ENCODE assay signal across 11 cellular contexts in the genomic region with DNA sequence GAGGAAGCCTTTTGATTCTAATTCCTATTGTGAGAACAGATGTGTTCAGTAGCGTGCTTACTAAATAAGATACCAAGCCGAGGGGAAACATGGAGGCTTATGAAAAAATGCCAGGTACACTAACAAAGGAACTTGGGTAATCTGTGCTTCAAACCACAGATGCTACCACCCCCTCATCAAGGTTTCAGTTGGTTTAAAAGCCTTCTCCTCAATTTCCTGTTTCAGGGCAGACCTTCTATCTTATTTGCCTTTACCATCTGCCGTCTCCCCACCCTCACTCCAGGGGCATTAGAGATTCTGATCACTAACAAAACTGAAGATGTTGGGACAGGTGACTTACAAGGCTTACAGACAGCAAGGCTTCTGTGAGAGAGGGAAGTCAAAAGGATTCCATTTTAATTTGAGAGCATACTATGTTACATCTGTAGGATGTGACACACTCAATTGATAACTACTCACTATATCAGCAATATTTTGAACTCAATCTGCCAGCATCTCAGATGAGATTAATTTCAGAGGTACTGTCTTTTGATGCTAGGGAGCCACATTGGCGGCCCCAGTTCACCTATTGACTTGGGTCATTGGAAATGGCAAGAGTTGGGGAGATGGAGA.
A peak's percentile ranks its signal among the peaks of the same experiment; 100 is the strongest.
DNase-seq lines count a peak whose midpoint lies in the region; ATAC-seq, FAIRE-seq and TF ChIP-seq lines count a peak whose summit lies in the region.
"Had no signal": no experiment of that assay in that cellular context is flagged by ENCODE, and none has a peak within 500 bp of the region (broad histone marks: within the 10 kb centered on the region; RNA-seq: fewer than 3 reads in every experiment).

No MANE protein-coding gene starts in this region.

- no peak for TF ChIP-seq POLR2A in H54 (IDR thresholded peaks at IDR 0.05; ENCODE audit: low read depth, low read length)

- H3K27me3 Mint-ChIP-seq in activated naive CD4-positive, alpha-beta T cell treated with anti-CD3 and anti-CD28 coated beads for 36 hours (ENCODE audit: low read depth): no peaks in the 10 kb centered on the region
- no peaks in the 10 kb centered on the region for H3K27me3 Mint-ChIP-seq in stimulated activated naive CD8-positive, alpha-beta T cell treated with anti-CD3 and anti-CD28 coated beads, Interleukin-15, Interleukin-2, amounts not matched to agents 100 ng/mL and 50 ng/mL, for 24 hours

- H3K36me3 Mint-ChIP-seq in activated naive CD4-positive, alpha-beta T cell treated with anti-CD3 and anti-CD28 coated beads for 36 hours (ENCODE audit: low read depth): no peaks in the 10 kb centered on the region
- H3K36me3 Mint-ChIP-seq in stimulated activated naive CD8-positive, alpha-beta T cell treated with anti-CD3 and anti-CD28 coated beads, Interleukin-15, Interleukin-2, amounts not matched to agents 100 ng/mL and 50 ng/mL, for 24 hours (ENCODE audit: low read depth): no peaks in the 10 kb centered on the region

- DNase-seq in activated naive CD4-positive, alpha-beta T cell treated with anti-CD3 and anti-CD28 coated beads for 36 hours: peak; percentile 52
- no peak for DNase-seq in activated naive CD4-positive, alpha-beta T cell (lab: John Stamatoyannopoulos, UW)
- peak; percentile 80 for DNase-seq in NCI-H69 (lab: John Stamatoyannopoulos, UW)
- DNase-seq in NK-92 treated with Interleukin-12 subunit alpha and Interleukin-12 subunit beta, amount 100 ng/mL, for 24 hours (lab: John Stamatoyannopoulos, UW): no peak
- DNase-seq in H54 (ENCODE audit: insufficient read length, low spot score): no peak
- no peak for DNase-seq in RKO (ENCODE audit: low spot score)
- DNase-seq: foreskin melanocyte, HCEC 1CT, nucleus accumbens had no signal

- CTCF ChIA-PET in activated naive CD4-positive, alpha-beta T cell treated with anti-CD3 and anti-CD28 coated beads for 36 hours (lab: Charles Lee): interaction anchor here (0.6 to 0.7 kb wide), 2 partner anchors 382 to 523 kb away, joined by 3 read pairs; no protein-coding TSS in a partner anchor

- no peaks in the 10 kb centered on the region for H3K9me3 Mint-ChIP-seq in activated naive CD4-positive, alpha-beta T cell treated with anti-CD3 and anti-CD28 coated beads for 36 hours
- H3K9me3 Mint-ChIP-seq in stimulated activated naive CD8-positive, alpha-beta T cell treated with anti-CD3 and anti-CD28 coated beads, Interleukin-15, Interleukin-2, amounts not matched to agents 100 ng/mL and 50 ng/mL, for 24 hours: no peaks in the 10 kb centered on the region

- peak; percentile 74 for ATAC-seq in HG02840 (IDR thresholded peaks at IDR 0.05; ENCODE audit: low FRiP score, unreplicated experiment)

- H3K4me3 Mint-ChIP-seq in activated naive CD4-positive, alpha-beta T cell treated with anti-CD3 and anti-CD28 coated beads for 36 hours: no peak overlapping the region
- H3K4me3 Mint-ChIP-seq in stimulated activated naive CD8-positive, alpha-beta T cell treated with anti-CD3 and anti-CD28 coated beads, Interleukin-15, Interleukin-2, amounts not matched to agents 100 ng/mL and 50 ng/mL, for 24 hours: peak overlapping the region; percentile 18

- intact Hi-C loops in activated naive CD4-positive, alpha-beta T cell treated with anti-CD3 and anti-CD28 coated beads for 36 hours (cut with micrococcal nuclease): loop anchor here (1.0 to 2.0 kb wide), 3 partner anchors 17 to 223 kb away; no protein-coding TSS in a partner anchor

- peaks cover 26% of the 10 kb centered on the region for H3K4me1 Mint-ChIP-seq in activated naive CD4-positive, alpha-beta T cell treated with anti-CD3 and anti-CD28 coated beads for 36 hours (ENCODE audit: low read depth)
- H3K4me1 Mint-ChIP-seq in stimulated activated naive CD8-positive, alpha-beta T cell treated with anti-CD3 and anti-CD28 coated beads, Interleukin-15, Interleukin-2, amounts not matched to agents 100 ng/mL and 50 ng/mL, for 24 hours (ENCODE audit: low read depth): peaks cover 28% of the 10 kb centered on the region

- H3K27ac Mint-ChIP-seq in activated naive CD4-positive, alpha-beta T cell treated with anti-CD3 and anti-CD28 coated beads for 36 hours: peak overlapping the region; percentile 66
- H3K27ac Mint-ChIP-seq in stimulated activated naive CD8-positive, alpha-beta T cell treated with anti-CD3 and anti-CD28 coated beads, Interleukin-15, Interleukin-2, amounts not matched to agents 100 ng/mL and 50 ng/mL, for 24 hours: no peak overlapping the region

- no peak for FAIRE-seq in H54 (lab: Jason Lieb, UNC)

Comparison
In these comparisons a context has a peak if more than half of its experiments do, and no peak if none do; other contexts are left out.
1. DNase-seq: peak in activated naive CD4-positive, alpha-beta T cell treated with anti-CD3 and anti-CD28 coated beads for 36 hours (single experiment) and NCI-H69 (single experiment); none in activated naive CD4-positive, alpha-beta T cell (0 of 4), NK-92 treated with Interleukin-12 subunit alpha and Interleukin-12 subunit beta, amount 100 ng/mL, for 24 hours (single experiment), H54 (single experiment) and RKO (single experiment).